Comparison of ENCODE assay signal across 13 cellular contexts in the genomic region with DNA sequence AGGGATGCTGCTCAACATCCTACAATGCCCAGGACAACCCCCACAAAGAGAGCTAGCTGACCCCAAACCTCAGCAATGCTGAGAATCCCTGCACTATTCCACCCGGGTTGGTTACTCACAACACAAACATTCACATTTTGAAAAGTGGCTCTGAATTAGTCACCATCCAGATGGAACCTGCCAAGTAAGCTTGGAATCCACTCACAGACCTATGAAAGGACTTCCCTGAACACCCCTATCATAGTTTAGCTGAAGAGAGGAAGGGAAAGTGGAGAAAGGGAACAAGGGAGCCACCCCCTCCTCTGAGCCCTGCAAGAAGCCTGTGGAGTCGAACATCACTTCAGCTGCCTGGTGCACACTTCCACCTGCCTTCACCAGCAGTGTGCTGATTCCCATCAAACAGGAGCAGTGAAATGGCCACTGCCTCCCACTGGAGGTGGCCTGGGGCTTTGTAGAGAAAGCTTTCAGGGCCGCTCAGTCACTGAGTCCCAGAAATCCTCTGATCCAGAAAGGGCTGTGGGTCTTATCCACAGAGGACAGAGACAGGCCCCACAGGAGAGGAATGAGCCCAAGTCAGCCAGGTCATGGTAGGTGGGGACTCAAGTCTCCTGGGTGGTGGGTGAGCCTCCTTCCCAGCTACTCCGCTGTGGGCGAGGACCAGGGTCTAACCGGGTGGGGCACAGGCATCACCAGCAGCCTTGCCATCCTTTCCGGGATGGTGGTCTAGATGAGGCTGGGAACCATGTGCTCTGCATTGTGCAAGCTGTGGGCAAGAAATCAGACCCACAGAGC.
DNase-seq lines count a peak whose midpoint lies in the region; ATAC-seq lines count a peak whose summit lies in the region.
"Had no signal": no experiment of that assay in that cellular context is flagged by ENCODE, and none has a peak within 500 bp of the region (broad histone marks: within the 10 kb centered on the region; RNA-seq: fewer than 3 reads in every experiment).

No MANE protein-coding gene starts in this region.

- peak; percentile 72 for DNase-seq in Ammon's horn (ENCODE audit: low spot score)
- peak; percentile 70 for DNase-seq in MV-4-11 (lab: John Stamatoyannopoulos, UW)
- peak; percentile 82 for DNase-seq in dedifferentiated amniotic fluid mesenchymal stem cell (ENCODE audit: extremely low spot score)
- peak; percentile 97 for DNase-seq in non-pigmented ciliary epithelial cell (ENCODE audit: low read depth)
- no peak for DNase-seq in middle frontal gyrus (ENCODE audit: extremely low spot score, low spot score)
- DNase-seq in NCI-H1417 treated with DMSO at 0.1 percent for 48 hours (lab: John Stamatoyannopoulos, UW), result no peak
- no peak for DNase-seq in HuH-7.5 (ENCODE audit: low spot score)
- DNase-seq: activated gamma-delta T cell treated with Interleukin-2 at 50 U/mL for 16 hours, endodermal cell, NCI-H82, stomach had no signal

- no peak for ATAC-seq in HG02973 (IDR thresholded peaks at IDR 0.05; ENCODE audit: unreplicated experiment)
- ATAC-seq: HepG2 had no signal

Comparison
In these comparisons a context has a peak if more than half of its experiments do, and no peak if none do; other contexts are left out.
1. DNase-seq: peak in Ammon's horn (single experiment), MV-4-11 (single experiment), dedifferentiated amniotic fluid mesenchymal stem cell (single experiment) and non-pigmented ciliary epithelial cell (single experiment); none in middle frontal gyrus (single experiment), NCI-H1417 treated with DMSO at 0.1 percent for 48 hours (single experiment) and HuH-7.5 (single experiment).